ENCODE assay signal across 8 cellular contexts in the genomic region with DNA sequence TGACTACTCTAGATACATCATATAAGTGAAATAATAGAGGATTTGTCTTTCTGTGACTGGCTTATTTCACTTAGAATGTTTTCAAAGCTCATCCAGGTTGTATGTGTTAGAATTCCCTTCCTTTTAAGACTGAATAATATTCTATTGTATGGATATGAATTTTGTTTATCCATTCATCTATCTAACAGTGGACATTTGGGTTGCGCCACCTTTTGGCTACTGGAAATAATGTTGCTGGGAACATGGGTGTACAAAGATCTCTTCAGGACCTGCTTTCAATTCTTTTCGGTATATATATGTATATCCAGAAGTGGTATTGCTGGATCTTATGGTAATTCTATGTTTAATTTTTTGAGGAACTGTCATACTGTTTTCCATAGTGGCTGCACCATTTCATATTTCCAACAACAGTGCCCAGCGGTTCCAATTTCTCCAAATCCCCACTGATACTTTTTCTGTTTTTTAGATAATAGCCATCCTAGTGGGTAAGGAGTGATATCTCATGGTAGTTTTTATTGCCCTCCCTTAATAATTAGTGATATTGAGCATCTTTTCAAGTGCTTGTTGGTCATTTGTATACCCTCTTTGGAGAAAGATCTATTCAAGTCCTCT. TPM values are rescaled to one million over a fixed set of nuclear protein-coding genes. Genes with fewer than 3 reads are reported as not detected.
DNase-seq lines count a peak whose midpoint lies in the region; ATAC-seq and TF ChIP-seq lines count a peak whose summit lies in the region.

No MANE protein-coding gene starts in this region.

- DNase-seq in AG09319 (ENCODE audit: extremely low read depth, low read depth): no peak
- no peak for DNase-seq in GM13976 (ENCODE audit: low spot score)
- DNase-seq in iris pigment epithelial cell (ENCODE audit: low read depth): peak; percentile 58
- DNase-seq in activated gamma-delta T cell (lab: John Stamatoyannopoulos, UW): no peak
- no peak for DNase-seq in left lobe of liver (ENCODE audit: low spot score)

- TF ChIP-seq CTCF in AG09319 (IDR thresholded peaks at IDR 0.05; ENCODE audit: low read depth, low read length) (peak; percentile 59), GM13976 (IDR thresholded peaks at IDR 0.05; ENCODE audit: borderline replicate concordance, control extremely low read depth, extremely low read depth, insufficient read depth, missing control alignments) (peak; percentile 40)

- peak; percentile 39; the same call in 2 of the 3 replicates for ATAC-seq in SK-N-SH treated with all-trans-retinoic acid at 6 μM for 48 hours
- ATAC-seq in left lobe of liver: no peak
- no peak for ATAC-seq in HG03025 (IDR thresholded peaks at IDR 0.05; ENCODE audit: low FRiP score, unreplicated experiment)
- ATAC-seq in HG02938 (IDR thresholded peaks at IDR 0.05; ENCODE audit: unreplicated experiment): no peak

- in situ Hi-C loops in GM13976 (cut with MboI; ENCODE audit: low sequenced_read_pairs, unreplicated experiment): no loop called here

TF ChIP-seq in SK-N-SH treated with all-trans-retinoic acid at 6 μM for 48 hours, 23 proteins besides CTCF, POLR2A, EP300 and RAD21:
- TF ChIP-seq, protein P1, sequence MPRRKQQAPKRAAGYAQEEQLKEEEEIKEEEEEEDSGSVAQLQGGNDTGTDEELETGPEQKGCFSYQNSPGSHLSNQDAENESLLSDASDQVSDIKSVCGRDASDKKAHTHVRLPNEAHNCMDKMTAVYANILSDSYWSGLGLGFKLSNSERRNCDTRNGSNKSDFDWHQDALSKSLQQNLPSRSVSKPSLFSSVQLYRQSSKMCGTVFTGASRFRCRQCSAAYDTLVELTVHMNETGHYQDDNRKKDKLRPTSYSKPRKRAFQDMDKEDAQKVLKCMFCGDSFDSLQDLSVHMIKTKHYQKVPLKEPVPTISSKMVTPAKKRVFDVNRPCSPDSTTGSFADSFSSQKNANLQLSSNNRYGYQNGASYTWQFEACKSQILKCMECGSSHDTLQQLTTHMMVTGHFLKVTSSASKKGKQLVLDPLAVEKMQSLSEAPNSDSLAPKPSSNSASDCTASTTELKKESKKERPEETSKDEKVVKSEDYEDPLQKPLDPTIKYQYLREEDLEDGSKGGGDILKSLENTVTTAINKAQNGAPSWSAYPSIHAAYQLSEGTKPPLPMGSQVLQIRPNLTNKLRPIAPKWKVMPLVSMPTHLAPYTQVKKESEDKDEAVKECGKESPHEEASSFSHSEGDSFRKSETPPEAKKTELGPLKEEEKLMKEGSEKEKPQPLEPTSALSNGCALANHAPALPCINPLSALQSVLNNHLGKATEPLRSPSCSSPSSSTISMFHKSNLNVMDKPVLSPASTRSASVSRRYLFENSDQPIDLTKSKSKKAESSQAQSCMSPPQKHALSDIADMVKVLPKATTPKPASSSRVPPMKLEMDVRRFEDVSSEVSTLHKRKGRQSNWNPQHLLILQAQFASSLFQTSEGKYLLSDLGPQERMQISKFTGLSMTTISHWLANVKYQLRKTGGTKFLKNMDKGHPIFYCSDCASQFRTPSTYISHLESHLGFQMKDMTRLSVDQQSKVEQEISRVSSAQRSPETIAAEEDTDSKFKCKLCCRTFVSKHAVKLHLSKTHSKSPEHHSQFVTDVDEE (CRISPR knock-in tag; IDR thresholded peaks at IDR 0.05): no peak
- TF ChIP-seq ARNTL (CRISPR knock-in tag; IDR thresholded peaks at IDR 0.05; ENCODE audit: borderline replicate concordance, low read depth) (no peak), RARB (CRISPR knock-in tag; IDR thresholded peaks at IDR 0.05) (no peak), ZFP3 (CRISPR knock-in tag; IDR thresholded peaks at IDR 0.05) (no peak), GLIS3 (CRISPR knock-in tag; IDR thresholded peaks at IDR 0.05) (no peak), OSR1 (CRISPR knock-in tag; IDR thresholded peaks at IDR 0.05) (no peak), ZFP30 (CRISPR knock-in tag; IDR thresholded peaks at IDR 0.05) (no peak), TOX (CRISPR knock-in tag; IDR thresholded peaks at IDR 0.05; ENCODE audit: borderline replicate concordance) (no peak), SNAI2 (CRISPR knock-in tag; IDR thresholded peaks at IDR 0.05) (no peak), ZNF565 (CRISPR knock-in tag; conservative IDR thresholded peaks at IDR 0.05; ENCODE audit: low read depth) (no peak), PPARA (CRISPR knock-in tag; IDR thresholded peaks at IDR 0.05; ENCODE audit: borderline replicate concordance) (no peak), TCF4 (CRISPR knock-in tag; IDR thresholded peaks at IDR 0.05; ENCODE audit: borderline replicate concordance) (no peak), CSRNP3 (CRISPR knock-in tag; IDR thresholded peaks at IDR 0.05) (no peak), ZC3H10 (CRISPR knock-in tag; IDR thresholded peaks at IDR 0.05) (no peak), POU6F1 (CRISPR knock-in tag; IDR thresholded peaks at IDR 0.05; ENCODE audit: borderline replicate concordance, low read depth) (no peak), ISL1 (CRISPR knock-in tag; IDR thresholded peaks at IDR 0.05) (no peak), CSDC2 (CRISPR knock-in tag; IDR thresholded peaks at IDR 0.05) (no peak), ESRRG (CRISPR knock-in tag; IDR thresholded peaks at IDR 0.05) (no peak)
- TF ChIP-seq, protein P2, sequence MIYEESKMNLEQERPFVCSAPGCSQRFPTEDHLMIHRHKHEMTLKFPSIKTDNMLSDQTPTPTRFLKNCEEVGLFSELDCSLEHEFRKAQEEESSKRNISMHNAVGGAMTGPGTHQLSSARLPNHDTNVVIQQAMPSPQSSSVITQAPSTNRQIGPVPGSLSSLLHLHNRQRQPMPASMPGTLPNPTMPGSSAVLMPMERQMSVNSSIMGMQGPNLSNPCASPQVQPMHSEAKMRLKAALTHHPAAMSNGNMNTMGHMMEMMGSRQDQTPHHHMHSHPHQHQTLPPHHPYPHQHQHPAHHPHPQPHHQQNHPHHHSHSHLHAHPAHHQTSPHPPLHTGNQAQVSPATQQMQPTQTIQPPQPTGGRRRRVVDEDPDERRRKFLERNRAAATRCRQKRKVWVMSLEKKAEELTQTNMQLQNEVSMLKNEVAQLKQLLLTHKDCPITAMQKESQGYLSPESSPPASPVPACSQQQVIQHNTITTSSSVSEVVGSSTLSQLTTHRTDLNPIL (CRISPR knock-in tag; IDR thresholded peaks at IDR 0.05; ENCODE audit: low read depth): no peak
- TF ChIP-seq, protein P3, sequence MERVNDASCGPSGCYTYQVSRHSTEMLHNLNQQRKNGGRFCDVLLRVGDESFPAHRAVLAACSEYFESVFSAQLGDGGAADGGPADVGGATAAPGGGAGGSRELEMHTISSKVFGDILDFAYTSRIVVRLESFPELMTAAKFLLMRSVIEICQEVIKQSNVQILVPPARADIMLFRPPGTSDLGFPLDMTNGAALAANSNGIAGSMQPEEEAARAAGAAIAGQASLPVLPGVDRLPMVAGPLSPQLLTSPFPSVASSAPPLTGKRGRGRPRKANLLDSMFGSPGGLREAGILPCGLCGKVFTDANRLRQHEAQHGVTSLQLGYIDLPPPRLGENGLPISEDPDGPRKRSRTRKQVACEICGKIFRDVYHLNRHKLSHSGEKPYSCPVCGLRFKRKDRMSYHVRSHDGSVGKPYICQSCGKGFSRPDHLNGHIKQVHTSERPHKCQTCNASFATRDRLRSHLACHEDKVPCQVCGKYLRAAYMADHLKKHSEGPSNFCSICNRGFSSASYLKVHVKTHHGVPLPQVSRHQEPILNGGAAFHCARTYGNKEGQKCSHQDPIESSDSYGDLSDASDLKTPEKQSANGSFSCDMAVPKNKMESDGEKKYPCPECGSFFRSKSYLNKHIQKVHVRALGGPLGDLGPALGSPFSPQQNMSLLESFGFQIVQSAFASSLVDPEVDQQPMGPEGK (CRISPR knock-in tag; IDR thresholded peaks at IDR 0.05; ENCODE audit: borderline replicate concordance): no peak
TF ChIP-seq in SK-N-SH treated with all-trans-retinoic acid at 6 μM for 48 hours: peak in this region for 0.

RNA-seq across cellular contexts. Expression of gene SCD5, which starts 3.4 kb away (rescaled TPM):
- 1.6 TPM for total RNA-seq in left lobe of liver
